9 cellular contexts compared by ENCODE assay signal in the genomic region with DNA sequence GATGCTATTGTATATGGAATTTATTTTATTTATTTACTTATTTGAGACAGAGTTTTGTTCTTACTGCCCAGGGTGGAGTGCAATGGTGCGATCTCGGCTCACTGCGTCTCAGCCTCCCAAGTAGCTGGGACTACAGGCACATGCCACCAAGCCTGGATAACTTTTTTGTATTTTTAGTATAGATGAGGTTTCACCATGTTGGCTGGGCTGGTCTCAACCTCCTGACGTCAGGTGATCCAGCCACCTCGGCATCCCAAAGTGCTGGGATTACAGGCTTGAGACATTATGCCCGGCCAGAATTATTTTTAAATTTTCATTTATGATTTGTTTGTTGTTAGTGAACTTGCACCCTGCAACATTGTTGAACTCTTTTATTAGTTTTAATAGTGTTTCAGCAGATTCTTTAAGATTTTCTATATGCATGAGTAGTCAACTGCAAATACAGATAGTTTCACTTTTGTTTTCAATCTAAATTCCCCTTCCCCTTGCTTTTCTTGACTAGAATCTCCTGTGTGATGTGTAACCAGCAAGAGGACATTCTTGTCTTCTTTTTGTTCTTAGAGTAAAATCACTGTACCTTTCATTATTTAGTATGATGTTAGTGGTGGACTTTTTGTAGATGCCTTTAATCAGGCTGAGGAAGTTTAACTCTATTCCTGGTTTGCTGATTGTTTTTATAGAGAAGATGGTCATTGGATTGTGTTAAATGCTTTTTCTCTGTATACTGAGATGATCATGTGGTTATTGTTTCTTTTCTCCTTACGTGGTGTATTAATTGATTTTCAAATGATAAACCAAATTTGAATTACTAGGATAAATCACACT. TPM values are rescaled to one million over a fixed set of nuclear protein-coding genes. Genes with fewer than 3 reads are reported as not detected.
A peak's percentile ranks its signal among the peaks of the same experiment; 100 is the strongest.
DNase-seq lines count a peak whose midpoint lies in the region; ATAC-seq and FAIRE-seq lines count a peak whose summit lies in the region.
"Had no signal": no experiment of that assay in that cellular context is flagged by ENCODE, and none has a peak within 500 bp of the region (broad histone marks: within the 10 kb centered on the region; RNA-seq: fewer than 3 reads in every experiment).

No MANE protein-coding gene starts in this region.

- no peaks in the 10 kb centered on the region for H3K27me3 ChIP-seq in small intestine (ENCODE audit: control insufficient read depth in 2 of 2, insufficient read depth in 2 of 2, low read length in 2 of 2)

- 82 to 94% (median 84%) methylated on average over 7 of the region's 7 CpGs for WGBS in small intestine, 3 donors

- FAIRE-seq in colon (lab: Jason Lieb, UNC) (peak; percentile 85), small intestine (lab: Jason Lieb, UNC) (no peak)

- peak overlapping the region in 1 of 2 donors; percentile 40 for H3K27ac ChIP-seq in small intestine (ENCODE audit: low read depth in 1 of 2, low read length in 1 of 2)
- H3K27ac ChIP-seq: parathyroid adenoma had no signal

- H3K36me3 ChIP-seq in small intestine (ENCODE audit: control insufficient read depth in 2 of 2, insufficient read depth in 2 of 2, low read length in 2 of 2) = peaks cover 0 to 13% of the 10 kb centered on the region in 2 donors

- no peaks in the 10 kb centered on the region for H3K4me1 ChIP-seq in small intestine (ENCODE audit: control insufficient read depth in 2 of 2, insufficient read depth in 1 of 2, low read depth in 1 of 2, low read length in 1 of 2)
- H3K4me1 ChIP-seq: parathyroid adenoma had no signal

- peak overlapping the region; percentile 53; the same call in 1 of the 2 replicates for H3K4me3 ChIP-seq in GM08714 (ENCODE audit: low read length)
- H3K4me3 ChIP-seq in small intestine (ENCODE audit: low read depth in 1 of 2, low read length in 2 of 2) = no peak overlapping the region

- peak; percentile 87 for ATAC-seq in GM19467 (IDR thresholded peaks at IDR 0.05; ENCODE audit: unreplicated experiment)
- ATAC-seq in HG03442 (IDR thresholded peaks at IDR 0.05; ENCODE audit: unreplicated experiment) = peak; percentile 91

- H3K9me3 ChIP-seq in small intestine (ENCODE audit: control insufficient read depth, low read depth) = no peaks in the 10 kb centered on the region

- DNase-seq in DMS53 (lab: John Stamatoyannopoulos, UW) (no peak), HK-2 (ENCODE audit: unreplicated experiment) (no peak), small intestine (no peak)
- DNase-seq in activated effector memory CD4-positive, alpha-beta T cell treated with anti-CD3 and anti-CD28 coated beads, Interleukin-2, amount 50 U/mL, for 16 hours = no peak

RNA-seq across cellular contexts. Expression of a gene that starts 27.8 kb away (rescaled TPM):
- polyA plus RNA-seq in small intestine = 1 to 10 TPM; 8.5 to 9.2 (median 8.7) TPM

RNA-seq across cellular contexts. Expression of a gene that starts 55.8 kb away (rescaled TPM):
- polyA plus RNA-seq in small intestine = 1 to 10 TPM; 2.2 to 4.3 (median 2.7) TPM
